ENCODE assay signal across 19 cellular contexts in the genomic region with DNA sequence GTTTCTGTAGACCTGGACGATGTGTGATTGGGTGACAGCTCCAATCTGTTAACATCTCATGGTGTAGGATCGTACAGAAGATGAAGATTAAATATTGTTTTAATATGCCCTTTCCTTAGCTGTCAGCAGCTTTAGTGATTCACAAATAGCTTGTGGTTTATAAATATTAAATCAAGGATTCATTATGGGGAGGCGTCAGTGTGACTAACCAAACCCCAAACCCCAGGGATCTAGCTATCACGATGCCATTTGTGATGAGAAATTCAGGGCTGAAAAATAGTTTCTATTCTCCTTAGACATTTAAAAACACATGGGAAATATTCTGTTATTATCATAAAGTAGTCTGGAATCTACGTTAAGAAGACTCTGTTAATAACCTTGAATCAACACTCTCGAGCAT.
DNase-seq lines count a peak whose midpoint lies in the region; ATAC-seq, FAIRE-seq and TF ChIP-seq lines count a peak whose summit lies in the region.
"Had no signal": no experiment of that assay in that cellular context is flagged by ENCODE, and none has a peak within 500 bp of the region (broad histone marks: within the 10 kb centered on the region; RNA-seq: fewer than 3 reads in every experiment).

No MANE protein-coding gene starts in this region.

- H3K4me2 ChIP-seq in mammary epithelial cell (ENCODE audit: insufficient read depth, low read depth, low read length) = no peak overlapping the region

- H3K4me1 ChIP-seq in mammary epithelial cell (ENCODE audit: insufficient read depth, low read length) = no peaks in the 10 kb centered on the region

- H3K4me3 ChIP-seq in mammary epithelial cell (replicated peaks in 1 of 3; ENCODE audit: insufficient read depth in 1 of 3, low read depth in 2 of 3, low read length in 3 of 3) (no peak overlapping the region), astrocyte of the cerebellum (ENCODE audit: low read depth, low read length) (no peak overlapping the region)

- peak; percentile 74 for DNase-seq in mammary epithelial cell
- DNase-seq in MCF 10A (ENCODE audit: unreplicated experiment) = no peak
- peak; percentile 18 for DNase-seq in astrocyte of the cerebellum (ENCODE audit: low read depth)
- DNase-seq in activated CD4-positive, alpha-beta T cell treated with anti-CD3 and anti-CD28 coated beads for 36 hours = no peak
- DNase-seq in activated gamma-delta T cell treated with Interleukin-2 at 50 U/mL for 16 hours = no peak
- DNase-seq: BE2C, GOT3, KBM-7, NCI-H1092 treated with DMSO at 0.1 percent for 48 hours, NCI-H1436 treated with DMSO at 0.1 percent for 48 hours, PC-3, RPMI8226, SHP77 had no signal

- H3K9me3 Mint-ChIP-seq in MCF 10A (ENCODE audit: unreplicated experiment) = no peaks in the 10 kb centered on the region
- H3K9me3 Mint-ChIP-seq in activated CD4-positive, alpha-beta T cell treated with anti-CD3 and anti-CD28 coated beads for 36 hours (ENCODE audit: low read depth) = no peaks in the 10 kb centered on the region

- no peak for TF ChIP-seq CTCF in mammary epithelial cell (conservative IDR thresholded peaks at IDR 0.05 in 1 of 2, IDR thresholded peaks at IDR 0.05 in 1 of 2; ENCODE audit: extremely low read depth in 1 of 2, insufficient read depth in 1 of 2, low read depth in 1 of 2, low read length in 2 of 2)
- no peak for TF ChIP-seq CTCF in MCF 10A (IDR thresholded peaks at IDR 0.05; ENCODE audit: unreplicated experiment)
- no peak for TF ChIP-seq CTCF in astrocyte of the cerebellum (IDR thresholded peaks at IDR 0.05; ENCODE audit: low read depth, low read length, missing control alignments)

- WGBS in mammary epithelial cell (ENCODE audit: low coverage, missing lambda C conversion rate) = 77% methylated on average over 6 of the region's 6 CpGs

- no peak overlapping the region for H3K27ac ChIP-seq in mammary epithelial cell (ENCODE audit: insufficient read depth, low read depth, low read length)
- H3K27ac ChIP-seq: 22Rv1 had no signal

- H3K27me3 Mint-ChIP-seq in MCF 10A (ENCODE audit: insufficient read depth, unreplicated experiment) = no peaks in the 10 kb centered on the region
- peaks cover 10% of the 10 kb centered on the region for H3K27me3 Mint-ChIP-seq in activated CD4-positive, alpha-beta T cell treated with anti-CD3 and anti-CD28 coated beads for 36 hours

- H3K4me1 Mint-ChIP-seq in MCF 10A (ENCODE audit: insufficient read depth, unreplicated experiment) = no peaks in the 10 kb centered on the region
- H3K4me1 Mint-ChIP-seq in activated CD4-positive, alpha-beta T cell treated with anti-CD3 and anti-CD28 coated beads for 36 hours = no peaks in the 10 kb centered on the region

- no peak overlapping the region for H3K9ac ChIP-seq in mammary epithelial cell (ENCODE audit: insufficient read depth, low read length)

- no peaks in the 10 kb centered on the region for H3K36me3 ChIP-seq in mammary epithelial cell (ENCODE audit: insufficient read depth, low read length)

- dilution Hi-C loops in mammary epithelial cell (cut with HindIII; ENCODE audit: low sequenced_read_pairs) = no loop called here

- H3K9me3 ChIP-seq in mammary epithelial cell (replicated peaks; ENCODE audit: insufficient read depth, low read length) = no peaks in the 10 kb centered on the region
- H3K9me3 ChIP-seq: BE2C had no signal

- H2AFZ ChIP-seq in mammary epithelial cell (ENCODE audit: low read depth, low read length) = no peak overlapping the region

- no peaks in the 10 kb centered on the region for H4K20me1 ChIP-seq in mammary epithelial cell (ENCODE audit: insufficient read depth, low read length)

- H3K27me3 ChIP-seq in mammary epithelial cell (ENCODE audit: insufficient read depth, low read length) = no peaks in the 10 kb centered on the region
- H3K27me3 ChIP-seq: BE2C had no signal

- FAIRE-seq in islet of Langerhans (lab: Jason Lieb, UNC) = peak; percentile 68
- FAIRE-seq: GM19239 had no signal

- H3K79me2 ChIP-seq in mammary epithelial cell (ENCODE audit: insufficient read depth, low read length) = no peaks in the 10 kb centered on the region

- CTCF ChIA-PET in mammary epithelial cell (lab: Charles Lee; ENCODE audit: low non-redundant PET) (no interaction called here), MCF 10A (lab: Yijun Ruan, JAX) (no interaction called here)
- CTCF ChIA-PET in activated CD4-positive, alpha-beta T cell treated with anti-CD3 and anti-CD28 coated beads for 36 hours (lab: Charles Lee) = no interaction called here

- no peak overlapping the region for H3K4me3 Mint-ChIP-seq in MCF 10A (ENCODE audit: unreplicated experiment)
- H3K4me3 Mint-ChIP-seq in activated CD4-positive, alpha-beta T cell treated with anti-CD3 and anti-CD28 coated beads for 36 hours = no peak overlapping the region

- no peaks in the 10 kb centered on the region for H3K36me3 Mint-ChIP-seq in MCF 10A (ENCODE audit: insufficient read depth, unreplicated experiment)
- H3K36me3 Mint-ChIP-seq in activated CD4-positive, alpha-beta T cell treated with anti-CD3 and anti-CD28 coated beads for 36 hours (ENCODE audit: low read depth) = no peaks in the 10 kb centered on the region

- in situ Hi-C loops in mammary epithelial cell (cut with MboI; ENCODE audit: low sequenced_read_pairs in 2 of 2) (no loop called here), astrocyte of the cerebellum (cut with HindIII; ENCODE audit: low sequenced_read_pairs) (no loop called here)

- BruUV-seq in mammary epithelial cell (replicated peaks; lab: Mats Ljungman, UMichigan) = no TSS peak
- no TSS peak for BruUV-seq in MCF 10A (replicated peaks; lab: Mats Ljungman, UMichigan)

- ATAC-seq in GM21381 (IDR thresholded peaks at IDR 0.05; ENCODE audit: unreplicated experiment) (no peak), HG02885 (IDR thresholded peaks at IDR 0.05; ENCODE audit: poor library complexity, unreplicated experiment) (no peak)
- no peak for ATAC-seq in activated CD4-positive, alpha-beta T cell treated with anti-CD3 and anti-CD28 coated beads for 36 hours
- ATAC-seq: HCT116, PC-3 had no signal

- no peak overlapping the region for H3K27ac Mint-ChIP-seq in MCF 10A (ENCODE audit: low read depth, unreplicated experiment)
- no peak overlapping the region for H3K27ac Mint-ChIP-seq in activated CD4-positive, alpha-beta T cell treated with anti-CD3 and anti-CD28 coated beads for 36 hours

- POLR2A ChIA-PET in MCF 10A (lab: Yijun Ruan, JAX) = interaction anchor here (0.5 kb wide), 1 partner anchor 10 kb away, joined by 3 read pairs; no protein-coding TSS in a partner anchor
- POLR2A ChIA-PET in activated CD4-positive, alpha-beta T cell treated with anti-CD3 and anti-CD28 coated beads for 36 hours (lab: Charles Lee) = no interaction called here

- intact Hi-C loops in mammary epithelial cell (cut with micrococcal nuclease) = no loop called here
- intact Hi-C loops in MCF 10A (cut with micrococcal nuclease) = no loop called here
- intact Hi-C loops in activated CD4-positive, alpha-beta T cell treated with anti-CD3 and anti-CD28 coated beads for 36 hours (cut with DNase I, micrococcal nuclease) = no loop called here

Comparison
In these comparisons a context has a peak if more than half of its experiments do, and no peak if none do; other contexts are left out.
1. DNase-seq: peak in mammary epithelial cell (single experiment) and astrocyte of the cerebellum (single experiment); none in MCF 10A (single experiment), activated CD4-positive, alpha-beta T cell treated with anti-CD3 and anti-CD28 coated beads for 36 hours (single experiment) and activated gamma-delta T cell treated with Interleukin-2 at 50 U/mL for 16 hours (single experiment).